ENCODE assay signal across 1 cellular context in genomic region chr1:226945106-226945857, GRCh38.
TF ChIP-seq lines count a peak whose summit lies in the region.

No MANE protein-coding gene starts in this region.

TF ChIP-seq in liver, 16 proteins besides CTCF, POLR2A, EP300 and RAD21 (continued from another document):
- TF ChIP-seq REST (IDR thresholded peaks at IDR 0.05) (peak; percentile 62), FOXA2 (IDR thresholded peaks at IDR 0.05) (peak; percentile 88)
